Comparison of ENCODE assay signal across 12 cellular contexts in genomic region chr2:200365209-200365608, GRCh38.
"Had no signal": no experiment of that assay in that cellular context is flagged by ENCODE, and none has a peak within 500 bp of the region (broad histone marks: within the 10 kb centered on the region; RNA-seq: fewer than 3 reads in every experiment).

No MANE protein-coding gene starts in this region.

- H3K9me3 ChIP-seq: right atrium auricular region, testis, upper lobe of right lung had no signal

- H3K27ac ChIP-seq: right atrium auricular region, upper lobe of right lung, VCaP had no signal

- H3K36me3 ChIP-seq: right atrium auricular region, upper lobe of right lung had no signal

- ATAC-seq: natural killer cell treated with Interleukin-12 subunit alpha and Interleukin-12 subunit beta and Interleukin-15 and Interleukin-18, amount 100 ng/mL, for 72 hours; stimulated activated effector memory CD8-positive, alpha-beta T cell treated with anti-CD3 and anti-CD28 coated beads, Interleukin-12 subunit alpha, Interleukin-12 subunit beta, amount 100 ng/mL, for 72 hours; upper lobe of right lung had no signal

- H3K4me3 ChIP-seq: right atrium auricular region, testis, upper lobe of right lung had no signal

- H3K27me3 ChIP-seq: right atrium auricular region, testis, upper lobe of right lung had no signal

- DNase-seq: activated CD4-positive, alpha-beta T cell treated with anti-CD3 and anti-CD28 coated beads, Interleukin-2, amount 50 U/mL, for 4 hours; activated gamma-delta T cell; foreskin fibroblast; small intestine; stimulated activated CD4-positive, alpha-beta T cell treated with anti-CD3 and anti-CD28 coated beads, Interleukin-4, amount 100 ng/mL, for 1 hour; T-helper 2 cell; testis; upper lobe of right lung had no signal
